Comparison of ENCODE assay signal across 12 cellular contexts in the genomic region with DNA sequence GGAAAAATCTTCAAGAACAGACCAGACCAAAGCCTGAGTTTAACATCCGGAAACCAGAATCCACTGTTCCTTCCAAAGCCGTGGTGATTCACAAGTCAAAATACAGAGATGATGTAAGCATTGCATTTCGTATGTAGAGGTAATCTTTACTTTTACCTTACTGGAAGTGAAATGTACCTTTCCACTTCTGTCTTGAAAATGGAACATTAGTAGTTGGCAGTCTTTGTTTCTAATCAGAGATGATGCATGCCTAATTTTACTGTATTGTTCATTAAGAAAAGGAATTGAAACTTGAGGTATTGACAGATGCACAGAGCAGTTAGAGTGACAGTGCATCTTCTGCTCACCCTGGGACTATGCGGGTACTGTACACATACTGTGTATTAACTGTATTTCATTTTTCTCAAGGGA. TPM values are rescaled to one million over a fixed set of nuclear protein-coding genes. Genes with fewer than 3 reads are reported as not detected.
A peak's percentile ranks its signal among the peaks of the same experiment; 100 is the strongest.
DNase-seq lines count a peak whose midpoint lies in the region; ATAC-seq, FAIRE-seq and TF ChIP-seq lines count a peak whose summit lies in the region.
"Had no signal": no experiment of that assay in that cellular context is flagged by ENCODE, and none has a peak within 500 bp of the region (broad histone marks: within the 10 kb centered on the region; RNA-seq: fewer than 3 reads in every experiment).

No MANE protein-coding gene starts in this region.

- H3K4me1 ChIP-seq in kidney (ENCODE audit: control insufficient read depth in 1 of 2, insufficient read depth in 1 of 2, low read depth in 1 of 2, low read length in 2 of 2) = peaks cover 5 to 20% of the 10 kb centered on the region in 2 donors

- H3K9me3 Mint-ChIP-seq in activated T-helper 17 cell treated with anti-CD3 and anti-CD28 coated beads, Interleukin-2, amount 50 U/mL, for 72 hours = no peaks in the 10 kb centered on the region
- H3K9me3 Mint-ChIP-seq: activated naive CD4-positive, alpha-beta T cell treated with anti-CD3 and anti-CD28 coated beads, Interleukin-2, amount 50 U/mL, for 24 hours; IgD-negative memory B cell had no signal

- no peak overlapping the region for H3K27ac ChIP-seq in kidney (ENCODE audit: low read depth in 2 of 2, low read length in 2 of 2)

- DNase-seq in kidney (no peak), KG1 (lab: John Stamatoyannopoulos, UW) (no peak), DMS153 treated with DMSO at 0.1 percent for 48 hours (lab: John Stamatoyannopoulos, UW; ENCODE audit: unreplicated experiment) (no peak)
- DNase-seq in activated CD4-positive, alpha-beta T cell treated with anti-CD3 and anti-CD28 coated beads for 48 hours = no peak
- DNase-seq: Right ventricle myocardium superior had no signal

- H3K4me3 Mint-ChIP-seq in activated T-helper 17 cell treated with anti-CD3 and anti-CD28 coated beads, Interleukin-2, amount 50 U/mL, for 72 hours = peak overlapping the region; percentile 59
- H3K4me3 Mint-ChIP-seq: activated naive CD4-positive, alpha-beta T cell treated with anti-CD3 and anti-CD28 coated beads, Interleukin-2, amount 50 U/mL, for 24 hours had no signal

- no peak for TF ChIP-seq CTCF in kidney (IDR thresholded peaks at IDR 0.05; ENCODE audit: borderline replicate concordance, extremely low read depth, insufficient read depth)

- H3K9me3 ChIP-seq in kidney (ENCODE audit: control insufficient read depth in 1 of 2, low read length in 2 of 2) = no peaks in the 10 kb centered on the region

- no peaks in the 10 kb centered on the region for H3K27me3 Mint-ChIP-seq in activated T-helper 17 cell treated with anti-CD3 and anti-CD28 coated beads, Interleukin-2, amount 50 U/mL, for 72 hours
- H3K27me3 Mint-ChIP-seq: activated naive CD4-positive, alpha-beta T cell treated with anti-CD3 and anti-CD28 coated beads, Interleukin-2, amount 50 U/mL, for 24 hours; IgD-negative memory B cell had no signal

- no peak overlapping the region for H3K4me3 ChIP-seq in kidney (ENCODE audit: low read length in 2 of 2)

- peaks cover 7 to 25% of the 10 kb centered on the region in 2 donors for H3K36me3 ChIP-seq in kidney (ENCODE audit: control insufficient read depth in 1 of 2, insufficient read depth in 2 of 2, low read length in 2 of 2)

- no peak overlapping the region for H3K9ac ChIP-seq in kidney (ENCODE audit: low read length in 2 of 2)

- intact Hi-C loops in kidney (cut with DNase I) = no loop called here

- H3K4me1 Mint-ChIP-seq in activated T-helper 17 cell treated with anti-CD3 and anti-CD28 coated beads, Interleukin-2, amount 50 U/mL, for 72 hours = peaks cover 28% of the 10 kb centered on the region

- peak overlapping the region; percentile 55 for H3K27ac Mint-ChIP-seq in activated T-helper 17 cell treated with anti-CD3 and anti-CD28 coated beads, Interleukin-2, amount 50 U/mL, for 72 hours

- ATAC-seq in GM18502 (IDR thresholded peaks at IDR 0.05; ENCODE audit: poor library complexity, unreplicated experiment) (peak; percentile 95), GM19468 (IDR thresholded peaks at IDR 0.05; ENCODE audit: extremely low read depth, unreplicated experiment) (peak; percentile 82), HG03066 (IDR thresholded peaks at IDR 0.05; ENCODE audit: low read depth, unreplicated experiment) (peak; percentile 94)
- peak; percentile 95 for ATAC-seq in activated T-helper 17 cell treated with anti-CD3 and anti-CD28 coated beads, Interleukin-2, amount 50 U/mL, for 72 hours (replicated peaks)
- ATAC-seq: esophagus mucosa had no signal

- peaks cover 75% of the 10 kb centered on the region for H3K36me3 Mint-ChIP-seq in activated T-helper 17 cell treated with anti-CD3 and anti-CD28 coated beads, Interleukin-2, amount 50 U/mL, for 72 hours (ENCODE audit: low read depth)

- FAIRE-seq in kidney (lab: Jason Lieb, UNC) = no peak

RNA-seq across cellular contexts. Expression of a gene that starts 34.6 kb away (rescaled TPM):
- 10 to 100 TPM in 1 of 2 donors, 1 to 10 TPM in 1; 10.0 to 21.3 TPM for total RNA-seq in activated T-helper 17 cell treated with anti-CD3 and anti-CD28 coated beads, Interleukin-2, amount 50 U/mL, for 72 hours
- 20.9 TPM for total RNA-seq in kidney
- 37.5 TPM for polyA plus RNA-seq in kidney (ENCODE audit: insufficient read depth, low read depth, low replicate concordance)
